In genomic region chr7:154950992-154951391, GRCh38 we compare ENCODE assay signal across 1 cellular context.
TF ChIP-seq lines count a peak whose summit lies in the region.

No MANE protein-coding gene starts in this region.

TF ChIP-seq in HepG2, 621 proteins besides CTCF, POLR2A, EP300 and RAD21:
- peak; percentile 43; the same call in 1 of the 2 replicates for TF ChIP-seq HNF4G (IDR thresholded peaks at IDR 0.05; ENCODE audit: borderline replicate concordance, low read depth, low read length)
- TF ChIP-seq HNF4G (CRISPR knock-in tag; IDR thresholded peaks at IDR 0.05; ENCODE audit: borderline replicate concordance, low read depth) = no peak
- no peak for TF ChIP-seq NFIB (CRISPR knock-in tag; IDR thresholded peaks at IDR 0.05; ENCODE audit: borderline replicate concordance)
- no peak for TF ChIP-seq ZBTB8A (CRISPR knock-in tag; IDR thresholded peaks at IDR 0.05; ENCODE audit: borderline replicate concordance, low read depth)
- TF ChIP-seq ZNF383 (CRISPR knock-in tag; IDR thresholded peaks at IDR 0.05; ENCODE audit: borderline replicate concordance) = no peak
- no peak for TF ChIP-seq ISL2 (CRISPR knock-in tag; IDR thresholded peaks at IDR 0.05)
- TF ChIP-seq SKI (IDR thresholded peaks at IDR 0.05; ENCODE audit: partially characterized antibody) = peak; percentile 79
- TF ChIP-seq ZFYVE20 (CRISPR knock-in tag; IDR thresholded peaks at IDR 0.05; ENCODE audit: borderline replicate concordance, low read depth) = no peak
- no peak for TF ChIP-seq ZNF552 (CRISPR knock-in tag; IDR thresholded peaks at IDR 0.05; ENCODE audit: borderline replicate concordance)
- TF ChIP-seq NCOR1 (IDR thresholded peaks at IDR 0.05; ENCODE audit: borderline replicate concordance, low read length) = peak; percentile 88
- TF ChIP-seq ONECUT2 (CRISPR knock-in tag; IDR thresholded peaks at IDR 0.05) = no peak
- peak; percentile 27; the same call in 1 of the 2 replicates for TF ChIP-seq HNF4A (CRISPR knock-in tag; IDR thresholded peaks at IDR 0.05)
TF ChIP-seq in HepG2: peak in this region for 4.
